ENCODE assay signal across 2 cellular contexts in genomic region chr13:28077820-28078219, GRCh38.
TF ChIP-seq lines count a peak whose summit lies in the region.

No MANE protein-coding gene starts in this region.

TF ChIP-seq in WTC11, 78 proteins besides CTCF, POLR2A, EP300 and RAD21:
- peak; percentile 64 for TF ChIP-seq GABPB1 (CRISPR knock-in tag; IDR thresholded peaks at IDR 0.05)

TF ChIP-seq in HepG2, 621 proteins besides CTCF, POLR2A, EP300 and RAD21:
- TF ChIP-seq ATF4 (CRISPR knock-in tag; IDR thresholded peaks at IDR 0.05) (peak in 1 of 2 experiments; percentile 84; a peak in 2 of 4 replicates), CEBPG (CRISPR knock-in tag; IDR thresholded peaks at IDR 0.05) (0 out of 2 replicates have a peak, but pooled peaks have one; percentile 14)
